Comparison of ENCODE assay signal across 12 cellular contexts in genomic region chr3:157063926-157064325, GRCh38.
DNase-seq lines count a peak whose midpoint lies in the region; ATAC-seq and TF ChIP-seq lines count a peak whose summit lies in the region.
"Had no signal": no experiment of that assay in that cellular context is flagged by ENCODE, and none has a peak within 500 bp of the region (broad histone marks: within the 10 kb centered on the region; RNA-seq: fewer than 3 reads in every experiment).

No MANE protein-coding gene starts in this region.

- dilution Hi-C loops in IMR-90 (cut with HindIII; ENCODE audit: low sequenced_read_pairs, unreplicated experiment), result no loop called here

- H3K56ac ChIP-seq in IMR-90 (ENCODE audit: extremely low read depth, insufficient read depth, low read length), result no peak overlapping the region

- H3K4me1 ChIP-seq in IMR-90 (ENCODE audit: control insufficient read depth, insufficient read depth, low read length) (peaks cover 9% of the 10 kb centered on the region), fibroblast of lung (ENCODE audit: control insufficient read depth, extremely low read depth, insufficient read depth, low read length) (no peaks in the 10 kb centered on the region)
- H3K4me1 ChIP-seq: gastrocnemius medialis had no signal

- peaks cover 12% of the 10 kb centered on the region; the same call in 1 of the 2 replicates for H3K9me1 ChIP-seq in IMR-90 (ENCODE audit: insufficient read depth, low read length)

- no TSS peak for BruUV-seq in IMR-90 (replicated peaks; lab: Mats Ljungman, UMichigan)

- H2AFZ ChIP-seq in IMR-90 (replicated peaks; ENCODE audit: low read length, poor library complexity) (peak overlapping the region; percentile 17), fibroblast of lung (ENCODE audit: low read length) (no peak overlapping the region)

- POLR2A ChIA-PET in IMR-90 (lab: Charles Lee; ENCODE audit: unreplicated experiment), result no interaction called here

- WGBS in IMR-90 (ENCODE audit: extremely low coverage in 2 of 2, insufficient read length in 1 of 2), 2 experiments, result no CpG with 5 or more reads among the region's 2 CpGs

- intact Hi-C loops in IMR-90 (cut with micrococcal nuclease), result no loop called here

- no peak overlapping the region for H2AK5ac ChIP-seq in IMR-90 (ENCODE audit: low read depth, low read length)

- H3K27me3 ChIP-seq in IMR-90 (ENCODE audit: control insufficient read depth, insufficient read depth, low read length) (no peaks in the 10 kb centered on the region), fibroblast of lung (ENCODE audit: control insufficient read depth, insufficient read depth, low read length) (peaks cover 2% of the 10 kb centered on the region)
- H3K27me3 ChIP-seq: gastrocnemius medialis had no signal

- H3K4me2 ChIP-seq in IMR-90 (ENCODE audit: low read depth, low read length), result no peak overlapping the region; the same call in 1 of the 2 replicates
- no peak overlapping the region for H3K4me2 ChIP-seq in fibroblast of lung (ENCODE audit: extremely low read depth, insufficient read depth, low read length)

- H3K14ac ChIP-seq in IMR-90 (replicated peaks; ENCODE audit: low read depth, low read length), result no peak overlapping the region

- no peaks in the 10 kb centered on the region for H3K79me2 ChIP-seq in fibroblast of lung (ENCODE audit: control insufficient read depth, insufficient read depth, low read length)

- no peak overlapping the region for H3K4me3 ChIP-seq in IMR-90 (ENCODE audit: insufficient read depth, low read depth, low read length)
- H3K4me3 ChIP-seq in fibroblast of lung (replicated peaks in 1 of 4; ENCODE audit: control extremely low read depth in 1 of 4, insufficient read depth in 1 of 4, low read depth in 3 of 4, low read length in 4 of 4), result no peak overlapping the region
- H3K4me3 ChIP-seq: gastrocnemius medialis had no signal

- ATAC-seq in GM21526 (IDR thresholded peaks at IDR 0.05; ENCODE audit: low FRiP score, unreplicated experiment) (peak; percentile 8), IMR-90 (ENCODE audit: low read depth) (peak; percentile 38)
- ATAC-seq: gastrocnemius medialis; stimulated activated naive CD8-positive, alpha-beta T cell treated with anti-CD3 and anti-CD28 coated beads, Interleukin-15, amount 100 ng/mL, for 72 hours had no signal

- TF ChIP-seq CTCF in IMR-90 (conservative IDR thresholded peaks at IDR 0.05; ENCODE audit: low read depth, low read length), result no peak
- no peak for TF ChIP-seq CTCF in fibroblast of lung (conservative IDR thresholded peaks at IDR 0.05 in 1 of 2, IDR thresholded peaks at IDR 0.05 in 1 of 2; ENCODE audit: low read depth in 1 of 2, low read length in 2 of 2)

- H3K79me1 ChIP-seq in IMR-90 (ENCODE audit: low read depth in 1 of 2, low read length in 2 of 2), result no peaks in the 10 kb centered on the region

- TF ChIP-seq RAD21 in IMR-90 (IDR thresholded peaks at IDR 0.05; ENCODE audit: low read length), result no peak

- H2BK5ac ChIP-seq in IMR-90 (ENCODE audit: low read depth, low read length, poor library complexity, severe bottlenecking), result no peak overlapping the region

- peak; percentile 70 for DNase-seq in Ammon's horn (ENCODE audit: low spot score)
- DNase-seq in IMR-90, result peak; percentile 43
- peak; percentile 22 to 83 for DNase-seq in fibroblast of lung (ENCODE audit: low read depth in 2 of 2)
- DNase-seq in NCI-H128 (lab: John Stamatoyannopoulos, UW; ENCODE audit: unreplicated experiment), result no peak
- DNase-seq in KBM-7, result no peak
- DNase-seq in stimulated activated CD4-positive, alpha-beta T cell treated with anti-CD3 and anti-CD28 coated beads, Interleukin-1b, Interleukin-23, amount 100 ng/mL, for 48 hours, result no peak
- no peak for DNase-seq in EL
- DNase-seq: H9; NCI-H524; stimulated activated naive CD8-positive, alpha-beta T cell treated with anti-CD3 and anti-CD28 coated beads, Interleukin-15, amount 100 ng/mL, for 72 hours had no signal

- no peak overlapping the region for H2BK20ac ChIP-seq in IMR-90 (ENCODE audit: low read depth, low read length)

- no peak overlapping the region for H3K23ac ChIP-seq in IMR-90 (ENCODE audit: low read depth, low read length)

- H4K20me1 ChIP-seq in IMR-90 (ENCODE audit: insufficient read depth, low read length) (no peaks in the 10 kb centered on the region), fibroblast of lung (ENCODE audit: control insufficient read depth, extremely low read depth, insufficient read depth, low read length) (no peaks in the 10 kb centered on the region)

- H4K8ac ChIP-seq in IMR-90 (ENCODE audit: low read depth in 2 of 2, low read length in 2 of 2), result no peak overlapping the region

- no peak overlapping the region for H2AK9ac ChIP-seq in IMR-90 (replicated peaks; ENCODE audit: low read depth, low read length, poor library complexity)

- H3K9me3 ChIP-seq in IMR-90 (ENCODE audit: control insufficient read depth, insufficient read depth, low read length) (no peaks in the 10 kb centered on the region), fibroblast of lung (ENCODE audit: control insufficient read depth, insufficient read depth, low read depth, low read length) (no peaks in the 10 kb centered on the region)
- H3K9me3 ChIP-seq: gastrocnemius medialis had no signal

- in situ Hi-C loops in IMR-90 (cut with MboI; ENCODE audit: low sequenced_read_pairs) (no loop called here), KBM-7 (cut with MboI; ENCODE audit: low pct_unique_long_range_greater_than_20kb, low sequenced_read_pairs) (no loop called here)

- no peak overlapping the region for H4K91ac ChIP-seq in IMR-90 (ENCODE audit: insufficient read depth, low read depth, low read length)

- H3K18ac ChIP-seq in IMR-90 (ENCODE audit: low read depth, low read length), result no peak overlapping the region

- no peak overlapping the region for H4K5ac ChIP-seq in IMR-90 (ENCODE audit: low read depth, low read length)

- no peak overlapping the region for H2BK15ac ChIP-seq in IMR-90 (ENCODE audit: low read depth, low read length)

- H3K27ac ChIP-seq in IMR-90 (ENCODE audit: insufficient read depth, low read length) (no peak overlapping the region), fibroblast of lung (ENCODE audit: insufficient read depth, low read length) (no peak overlapping the region)
- H3K27ac ChIP-seq: gastrocnemius medialis had no signal

- H2BK120ac ChIP-seq in IMR-90 (ENCODE audit: low read depth, low read length), result no peak overlapping the region

- no peak overlapping the region; the same call in 1 of the 2 replicates for H3K4ac ChIP-seq in IMR-90 (ENCODE audit: low read depth, low read length)

- TF ChIP-seq POLR2A in IMR-90 (IDR thresholded peaks at IDR 0.05; ENCODE audit: low read depth, low read length), result no peak

- no peak overlapping the region for H3K9ac ChIP-seq in IMR-90 (ENCODE audit: low read depth, low read length)
- H3K9ac ChIP-seq in fibroblast of lung (ENCODE audit: insufficient read depth, low read length), result no peak overlapping the region

- CTCF ChIA-PET in IMR-90 (lab: Yijun Ruan, JAX), result no interaction called here

- H3K36me3 ChIP-seq in IMR-90 (ENCODE audit: control insufficient read depth, insufficient read depth, low read length), result no peaks in the 10 kb centered on the region
- no peaks in the 10 kb centered on the region for H3K36me3 ChIP-seq in fibroblast of lung (ENCODE audit: control insufficient read depth, insufficient read depth, low read length)
- H3K36me3 ChIP-seq: gastrocnemius medialis had no signal

TF ChIP-seq in IMR-90, 13 proteins besides CTCF, POLR2A, EP300 and RAD21:
- TF ChIP-seq FOS (IDR thresholded peaks at IDR 0.05; ENCODE audit: low read depth, low read length), result no peak
- TF ChIP-seq SMC3 (IDR thresholded peaks at IDR 0.05; ENCODE audit: low read depth, low read length), result no peak
- TF ChIP-seq MXI1 (IDR thresholded peaks at IDR 0.05; ENCODE audit: borderline replicate concordance, low read depth, low read length), result no peak
- TF ChIP-seq MAZ (IDR thresholded peaks at IDR 0.05; ENCODE audit: borderline replicate concordance, low read depth, low read length), result no peak
- no peak for TF ChIP-seq CEBPB (IDR thresholded peaks at IDR 0.05; ENCODE audit: low read depth, low read length)
- no peak for TF ChIP-seq USF2 (IDR thresholded peaks at IDR 0.05; ENCODE audit: low read depth, low read length)
- no peak for TF ChIP-seq RCOR1 (IDR thresholded peaks at IDR 0.05; ENCODE audit: insufficient replicate concordance, low read length)
- TF ChIP-seq CHD1 (IDR thresholded peaks at IDR 0.05; ENCODE audit: low read depth, low read length), result no peak
- TF ChIP-seq NFE2L2 (IDR thresholded peaks at IDR 0.05; ENCODE audit: low read depth, low read length), result no peak
- TF ChIP-seq ELK1 (IDR thresholded peaks at IDR 0.05; ENCODE audit: borderline replicate concordance, low read depth, low read length), result no peak
- no peak for TF ChIP-seq MAFK (IDR thresholded peaks at IDR 0.05; ENCODE audit: low read depth, low read length)
- TF ChIP-seq RFX5 (IDR thresholded peaks at IDR 0.05; ENCODE audit: low read depth, low read length), result no peak
- TF ChIP-seq BHLHE40 (IDR thresholded peaks at IDR 0.05; ENCODE audit: low read depth, low read length), result no peak

Comparison
In these comparisons a context has a peak if more than half of its experiments do, and no peak if none do; other contexts are left out.
1. DNase-seq: peak in Ammon's horn (single experiment), IMR-90 (single experiment) and fibroblast of lung (2 of 2); none in NCI-H128 (single experiment), KBM-7 (single experiment), stimulated activated CD4-positive, alpha-beta T cell treated with anti-CD3 and anti-CD28 coated beads, Interleukin-1b, Interleukin-23, amount 100 ng/mL, for 48 hours (single experiment) and EL (single experiment).